8 cellular contexts compared by ENCODE assay signal in genomic region chr22:32312748-32313147, GRCh38. TPM values are rescaled to one million over a fixed set of nuclear protein-coding genes. Genes with fewer than 3 reads are reported as not detected.
"Had no signal": no experiment of that assay in that cellular context is flagged by ENCODE, and none has a peak within 500 bp of the region (broad histone marks: within the 10 kb centered on the region; RNA-seq: fewer than 3 reads in every experiment).

No MANE protein-coding gene starts in this region.

- H3K4me3 ChIP-seq: K562 had no signal

- DNase-seq: IMR-90, KBM-7 had no signal

- H3K36me3 Mint-ChIP-seq: IgD-negative memory B cell had no signal

- H3K27ac Mint-ChIP-seq: IgD-negative memory B cell had no signal

- H3K27ac ChIP-seq: HL-60 had no signal

- H3K4me1 Mint-ChIP-seq: IgD-negative memory B cell had no signal

- FAIRE-seq: HTR-8/SVneo, K562 had no signal

- ATAC-seq: K562 had no signal

- H3K4me3 Mint-ChIP-seq: IgD-negative memory B cell had no signal

- H3K9me3 Mint-ChIP-seq: IgD-negative memory B cell had no signal

RNA-seq across cellular contexts. Expression of gene RFPL3, which starts 44.9 kb away (rescaled TPM):
- total RNA-seq: HT-29, HT1080, IMR-90, K562 had no signal
- polyA plus RNA-seq: IgD-negative memory B cell, IMR-90, K562 had no signal

RNA-seq across cellular contexts. Expression of gene SLC5A4, which starts 57.6 kb away (rescaled TPM):
- total RNA-seq: HT-29, K562 had no signal
- polyA plus RNA-seq: IgD-negative memory B cell, K562 had no signal
